Comparison of ENCODE assay signal across 7 cellular contexts in the genomic region with DNA sequence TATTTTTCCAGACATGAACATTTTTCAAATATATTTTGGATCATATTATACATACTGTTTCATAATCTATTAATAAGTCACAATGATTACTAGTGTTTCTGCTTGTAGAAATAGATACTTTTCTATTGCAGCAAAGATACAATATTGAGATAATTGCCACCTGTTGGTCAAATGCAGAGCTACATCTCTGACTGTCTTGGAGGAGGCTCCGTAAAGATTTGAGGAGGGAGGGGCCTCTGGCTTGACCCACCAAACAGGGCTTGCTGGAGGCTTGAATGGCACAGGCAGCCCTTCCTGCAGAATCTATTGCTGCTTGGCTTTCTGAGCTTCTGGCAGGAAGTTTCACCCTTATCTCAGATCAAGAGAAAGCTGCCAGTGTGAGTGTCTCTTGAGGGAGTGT.
DNase-seq lines count a peak whose midpoint lies in the region; ATAC-seq and TF ChIP-seq lines count a peak whose summit lies in the region.

No MANE protein-coding gene starts in this region.

- TF ChIP-seq EP300 in stomach (IDR thresholded peaks at IDR 0.05): no peak

- H3K36me3 ChIP-seq in MG63 (no peaks in the 10 kb centered on the region), stomach (no peaks in the 10 kb centered on the region)

- no peaks in the 10 kb centered on the region for H3K4me1 ChIP-seq in stomach

- no peaks in the 10 kb centered on the region for H3K9me3 ChIP-seq in MG63
- no peaks in the 10 kb centered on the region for H3K9me3 ChIP-seq in stomach

- H3K4me3 ChIP-seq in MG63 (no peak overlapping the region), stomach (no peak overlapping the region)

- H3K27ac ChIP-seq in stomach: no peak overlapping the region

- H3K27me3 ChIP-seq in MG63: no peaks in the 10 kb centered on the region
- peaks cover 0 to 12% (median 0%) of the 10 kb centered on the region in 3 donors for H3K27me3 ChIP-seq in stomach

- TF ChIP-seq POLR2A in stomach (IDR thresholded peaks at IDR 0.05): no peak

- TF ChIP-seq CTCF in GM10266 (IDR thresholded peaks at IDR 0.05; ENCODE audit: control insufficient read depth, insufficient read depth, low read depth, missing control alignments): peak; percentile 39
- peak in 2 of 7 experiments; percentile 26 to 35 for TF ChIP-seq CTCF in stomach (IDR thresholded peaks at IDR 0.05)

- whole genome bisulfite sequencing in stomach, 5 donors: 0 to 8% (median 0%) methylated on average over 1 of the region's 1 CpG

- peak; percentile 5 for DNase-seq in GM10266 (ENCODE audit: extremely low spot score)
- peak; percentile 4 for DNase-seq in MG63
- peak; percentile 15 for DNase-seq in activated T-cell treated with anti-CD3 and anti-CD28 coated beads for 24 hours (ENCODE audit: low read depth)
- DNase-seq in globus pallidus (ENCODE audit: low spot score): peak; percentile 20
- peak; percentile 1 for DNase-seq in putamen (ENCODE audit: low spot score)
- DNase-seq in stomach: no peak

- intact Hi-C loops in stomach (cut with DNase I; ENCODE audit: low total_unique reads): no loop called here

- ATAC-seq in GM21619 (IDR thresholded peaks at IDR 0.05; ENCODE audit: unreplicated experiment): peak; percentile 76
